Comparison of ENCODE assay signal across 8 cellular contexts in the genomic region with DNA sequence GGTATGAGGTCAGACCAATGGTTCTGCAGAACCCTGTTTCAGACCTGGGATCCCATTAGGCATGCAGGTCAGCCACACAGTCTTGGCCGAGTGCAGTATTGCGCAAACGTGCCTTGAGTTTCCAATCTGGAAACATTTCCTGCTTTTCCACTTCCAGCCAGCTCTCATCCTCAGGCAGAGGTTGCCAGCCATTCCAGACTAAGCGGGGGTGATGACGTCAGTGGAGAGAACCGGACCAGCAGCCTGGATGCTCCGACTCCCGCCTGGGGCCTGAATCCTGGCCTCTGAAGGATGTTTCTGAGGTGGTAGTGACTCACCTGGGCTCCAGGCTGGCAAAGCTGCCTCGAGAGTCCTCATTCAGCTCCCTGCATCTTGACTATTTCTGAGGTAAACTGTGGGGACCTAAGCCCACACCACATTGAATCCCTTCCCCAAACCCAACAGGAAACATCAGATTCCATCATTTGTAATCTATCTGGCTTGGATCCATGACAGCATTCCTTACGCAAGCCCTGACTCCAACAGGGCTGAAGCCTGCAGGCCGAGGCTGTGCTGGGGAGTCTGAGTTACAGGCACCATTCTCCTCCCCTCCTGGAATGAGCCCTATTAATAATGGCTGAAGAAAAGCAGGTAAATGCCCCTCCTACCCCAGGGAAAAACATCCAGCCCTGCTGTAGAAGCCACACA.
DNase-seq lines count a peak whose midpoint lies in the region; ATAC-seq, FAIRE-seq and TF ChIP-seq lines count a peak whose summit lies in the region.

No MANE protein-coding gene starts in this region.

- no peak overlapping the region for H3K27ac Mint-ChIP-seq in activated T-helper 17 cell treated with anti-CD3 and anti-CD28 coated beads, Interleukin-2, amount 50 U/mL, for 72 hours

- H3K4me3 Mint-ChIP-seq in activated T-helper 17 cell treated with anti-CD3 and anti-CD28 coated beads, Interleukin-2, amount 50 U/mL, for 72 hours = no peak overlapping the region

- no peaks in the 10 kb centered on the region for H4K20me1 ChIP-seq in keratinocyte (ENCODE audit: control insufficient read depth, extremely low read depth, insufficient read depth, low read length)

- TF ChIP-seq EP300 in suprapubic skin (IDR thresholded peaks at IDR 0.05) = no peak

- no peaks in the 10 kb centered on the region for H3K9me1 ChIP-seq in keratinocyte (ENCODE audit: control insufficient read depth, extremely low read depth, insufficient read depth, low read length)

- DNase-seq in HK-2 (ENCODE audit: unreplicated experiment) (peak; percentile 81), brain microvascular endothelial cell (peak; percentile 85), keratinocyte (ENCODE audit: low read depth, low spot score) (peak; percentile 88), suprapubic skin (ENCODE audit: low spot score in 2 of 2) (peak; percentile 95), SW480 (ENCODE audit: low spot score) (no peak), NCI-H1092 (lab: John Stamatoyannopoulos, UW) (no peak)

- peaks cover 2% of the 10 kb centered on the region for H3K27me3 Mint-ChIP-seq in activated T-helper 17 cell treated with anti-CD3 and anti-CD28 coated beads, Interleukin-2, amount 50 U/mL, for 72 hours

- peak overlapping the region; percentile 24 for H2AFZ ChIP-seq in keratinocyte (ENCODE audit: control insufficient read depth, low read length)

- H3K4me1 Mint-ChIP-seq in activated T-helper 17 cell treated with anti-CD3 and anti-CD28 coated beads, Interleukin-2, amount 50 U/mL, for 72 hours = no peaks in the 10 kb centered on the region

- peak overlapping the region; percentile 36 for H3K9ac ChIP-seq in keratinocyte (ENCODE audit: control insufficient read depth, extremely low read depth, insufficient read depth, low read length)

- H3K4me1 ChIP-seq in keratinocyte (ENCODE audit: control insufficient read depth, extremely low read depth, insufficient read depth, low read length) = peaks cover 19% of the 10 kb centered on the region
- peaks cover 21% of the 10 kb centered on the region for H3K4me1 ChIP-seq in suprapubic skin

- H3K79me2 ChIP-seq in keratinocyte (ENCODE audit: control insufficient read depth, insufficient read depth, low read length) = no peaks in the 10 kb centered on the region

- no peak overlapping the region for H3K4me3 ChIP-seq in brain microvascular endothelial cell (ENCODE audit: low read depth, low read length)
- no peak overlapping the region for H3K4me3 ChIP-seq in keratinocyte (ENCODE audit: control insufficient read depth in 2 of 3, extremely low read depth in 1 of 3, insufficient read depth in 2 of 3, low read depth in 1 of 3, low read length in 3 of 3)
- H3K4me3 ChIP-seq in suprapubic skin = no peak overlapping the region

- H3K27me3 ChIP-seq in brain microvascular endothelial cell (replicated peaks) (no peaks in the 10 kb centered on the region), keratinocyte (ENCODE audit: control insufficient read depth, extremely low read depth, insufficient read depth, low read length) (no peaks in the 10 kb centered on the region), suprapubic skin (no peaks in the 10 kb centered on the region)

- WGBS in suprapubic skin = 28% methylated on average over 10 of the region's 11 CpGs

- H3K36me3 ChIP-seq in brain microvascular endothelial cell (replicated peaks) (no peaks in the 10 kb centered on the region), keratinocyte (ENCODE audit: control insufficient read depth in 2 of 2, extremely low read depth in 1 of 2, insufficient read depth in 2 of 2, low read length in 2 of 2) (no peaks in the 10 kb centered on the region), suprapubic skin (no peaks in the 10 kb centered on the region)

- no peaks in the 10 kb centered on the region for H3K36me3 Mint-ChIP-seq in activated T-helper 17 cell treated with anti-CD3 and anti-CD28 coated beads, Interleukin-2, amount 50 U/mL, for 72 hours (ENCODE audit: low read depth)

- H3K9me3 Mint-ChIP-seq in activated T-helper 17 cell treated with anti-CD3 and anti-CD28 coated beads, Interleukin-2, amount 50 U/mL, for 72 hours = no peaks in the 10 kb centered on the region

- H3K4me2 ChIP-seq in keratinocyte (ENCODE audit: control insufficient read depth, extremely low read depth, insufficient read depth, low read depth, low read length) = peak overlapping the region; percentile 55

- dilution Hi-C loops in keratinocyte (cut with MboI; ENCODE audit: extremely low pct_ligation_motif_present, low sequenced_read_pairs) = no loop called here

- no peak for TF ChIP-seq POLR2A in suprapubic skin (IDR thresholded peaks at IDR 0.05)

- peak; percentile 96 for FAIRE-seq in keratinocyte (lab: Jason Lieb, UNC)

- TF ChIP-seq CTCF in brain microvascular endothelial cell (IDR thresholded peaks at IDR 0.05; ENCODE audit: low read depth, low read length, missing control alignments) (no peak), keratinocyte (optimal IDR thresholded peaks at IDR 0.05 in 1 of 3, IDR thresholded peaks at IDR 0.05 in 1 of 3, conservative IDR thresholded peaks at IDR 0.05 in 1 of 3; ENCODE audit: extremely low read depth in 1 of 3, insufficient read depth in 2 of 3, low read length in 3 of 3) (no peak), suprapubic skin (IDR thresholded peaks at IDR 0.05) (no peak)

- no peak for ATAC-seq in GM21515 (IDR thresholded peaks at IDR 0.05; ENCODE audit: unreplicated experiment)
- ATAC-seq in activated T-helper 17 cell treated with anti-CD3 and anti-CD28 coated beads, Interleukin-2, amount 50 U/mL, for 72 hours (replicated peaks) = no peak

- in situ Hi-C loops in brain microvascular endothelial cell (cut with HindIII; ENCODE audit: low pct_ligation_motif_present, low sequenced_read_pairs) = no loop called here

- peak overlapping the region; percentile 37 for H3K27ac ChIP-seq in brain microvascular endothelial cell
- peak overlapping the region; percentile 59 for H3K27ac ChIP-seq in keratinocyte (ENCODE audit: control insufficient read depth, insufficient read depth, low read length)
- peak overlapping the region; percentile 88 for H3K27ac ChIP-seq in suprapubic skin

- H3K9me3 ChIP-seq in keratinocyte (ENCODE audit: control insufficient read depth, low read depth, low read length) = no peaks in the 10 kb centered on the region
- no peaks in the 10 kb centered on the region for H3K9me3 ChIP-seq in suprapubic skin

Comparison
In these comparisons a context has a peak if more than half of its experiments do, and no peak if none do; other contexts are left out.
1. DNase-seq: peak in HK-2 (single experiment), brain microvascular endothelial cell (single experiment), keratinocyte (single experiment) and suprapubic skin (2 of 2); none in SW480 (single experiment) and NCI-H1092 (single experiment).
2. H3K27ac ChIP-seq: peak in every context shown above with its lines; median percentile 88 in suprapubic skin; 59 in keratinocyte; 37 in brain microvascular endothelial cell.